Comparison of ENCODE assay signal across 12 cellular contexts in the genomic region with DNA sequence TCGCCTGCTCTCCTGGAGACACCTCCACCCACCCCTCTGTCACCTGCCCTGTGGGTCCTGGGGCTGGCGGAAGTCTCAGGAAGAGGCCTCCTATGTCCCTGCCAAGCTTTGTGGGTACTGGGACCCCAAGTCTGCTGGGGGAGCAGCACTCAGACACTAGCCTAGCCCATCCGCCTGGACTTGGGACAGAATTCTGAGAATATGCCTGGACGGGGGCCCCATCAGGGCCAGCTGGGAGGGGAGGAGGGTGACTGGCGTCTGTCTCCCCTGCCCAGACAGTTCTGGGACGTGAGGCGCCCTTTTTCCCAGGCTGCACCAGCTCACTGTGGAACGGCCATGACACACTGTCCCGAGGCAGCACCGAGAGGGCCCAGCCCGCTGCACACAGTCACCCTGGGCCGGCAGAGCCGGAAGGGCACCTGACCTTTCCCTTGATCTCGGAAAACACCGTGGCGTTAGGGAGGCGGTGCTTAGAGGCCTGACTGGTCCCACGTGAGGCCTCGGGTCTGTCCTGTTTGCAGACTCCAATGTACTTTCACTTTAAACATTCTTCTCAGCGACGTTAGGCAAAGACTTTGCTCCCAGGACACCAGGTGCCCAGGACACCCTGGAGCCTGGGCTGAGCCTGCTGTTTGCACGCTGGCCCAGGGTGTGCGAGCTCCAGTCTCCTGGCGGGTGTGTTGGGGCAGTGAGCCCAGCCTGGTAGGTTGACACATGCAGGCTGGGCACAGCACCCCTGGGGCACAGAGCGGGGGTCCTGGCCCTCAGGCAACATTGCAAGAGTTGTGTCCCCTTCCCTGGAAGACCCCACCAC. TPM values are rescaled to one million over a fixed set of nuclear protein-coding genes. Genes with fewer than 3 reads are reported as not detected.
DNase-seq lines count a peak whose midpoint lies in the region; ATAC-seq and TF ChIP-seq lines count a peak whose summit lies in the region.
"Had no signal": no experiment of that assay in that cellular context is flagged by ENCODE, and none has a peak within 500 bp of the region (broad histone marks: within the 10 kb centered on the region; RNA-seq: fewer than 3 reads in every experiment).

No MANE protein-coding gene starts in this region.

- intact Hi-C loops in PC-9 (cut with micrococcal nuclease; ENCODE audit: unreplicated experiment) (no loop called here), heart right ventricle (cut with DNase I) (no loop called here)

- 73% methylated on average over 25 of the region's 25 CpGs for WGBS in heart right ventricle, 2 donors

- H3K9me2 ChIP-seq in PC-9 (ENCODE audit: insufficient read depth), result no peaks in the 10 kb centered on the region

- H3K36me3 ChIP-seq in PC-9 (ENCODE audit: low read depth) (no peaks in the 10 kb centered on the region), heart right ventricle (peaks cover 0 to 15% (median 0%) of the 10 kb centered on the region in 9 donors), parathyroid adenoma (ENCODE audit: control insufficient read depth, insufficient read depth, low read length) (no peaks in the 10 kb centered on the region)
- H3K36me3 ChIP-seq: HAP-1 had no signal

- ATAC-seq in heart right ventricle, result peak in 5 of 8 donors; percentile 3 to 31 (median 8)
- ATAC-seq: activated CD8-positive, alpha-beta T cell treated with anti-CD3 and anti-CD28 coated beads for 36 hours had no signal

- H3K79me2 ChIP-seq in PC-9 (ENCODE audit: low read depth) (peaks cover 10% of the 10 kb centered on the region; the same call in 1 of the 2 replicates), parathyroid adenoma (no peaks in the 10 kb centered on the region)

- BruUV-seq in PC-9 (replicated peaks; lab: Mats Ljungman, UMichigan), result no TSS peak

- POLR2A ChIA-PET in PC-9 (lab: Charles Lee; ENCODE audit: unreplicated experiment), result interaction anchor here (0.7 kb wide), 2 partner anchors 9 to 18 kb away, joined by 3 to 4 read pairs; no protein-coding TSS in a partner anchor

- no peaks in the 10 kb centered on the region for H3K9me3 ChIP-seq in PC-9 (ENCODE audit: insufficient read depth, low read depth)
- no peaks in the 10 kb centered on the region for H3K9me3 ChIP-seq in heart right ventricle
- no peaks in the 10 kb centered on the region for H3K9me3 ChIP-seq in parathyroid adenoma (ENCODE audit: control insufficient read depth, low read length)
- H3K9me3 ChIP-seq: HAP-1 had no signal

- H2AFZ ChIP-seq in PC-9 (no peak overlapping the region), parathyroid adenoma (peak overlapping the region; percentile 77)

- CTCF ChIA-PET in PC-9 (lab: Charles Lee), result no interaction called here

- H3K4me3 ChIP-seq in PC-9 (no peak overlapping the region), heart right ventricle (no peak overlapping the region), parathyroid adenoma (ENCODE audit: low read depth, low read length) (peak overlapping the region; percentile 44)
- H3K4me3 ChIP-seq: HAP-1, SK-N-MC had no signal

- H3K4me2 ChIP-seq in PC-9, result peak overlapping the region; percentile 42
- peak overlapping the region; percentile 78 for H3K4me2 ChIP-seq in parathyroid adenoma (ENCODE audit: low read length)

- H3K27ac ChIP-seq in PC-9 (0 out of 2 replicates have a peak overlapping the region, but pooled peaks have one; percentile 16), heart right ventricle (no peak overlapping the region), parathyroid adenoma (peak overlapping the region; percentile 63)
- H3K27ac ChIP-seq: SK-N-MC had no signal

- H3K4me1 ChIP-seq in PC-9 (replicated peaks; ENCODE audit: insufficient read depth) (peaks cover 20% of the 10 kb centered on the region), heart right ventricle (peaks cover under 1 to 14% (median 8%) of the 10 kb centered on the region in 9 donors), parathyroid adenoma (peaks cover 9% of the 10 kb centered on the region)
- H3K4me1 ChIP-seq: HAP-1 had no signal

- no peak overlapping the region for H3K9ac ChIP-seq in parathyroid adenoma

- TF ChIP-seq CTCF in PC-9 (conservative IDR thresholded peaks at IDR 0.05) (no peak), heart right ventricle (IDR thresholded peaks at IDR 0.05) (no peak), parathyroid adenoma (IDR thresholded peaks at IDR 0.05) (no peak)

- peaks cover 5% of the 10 kb centered on the region for H4K20me1 ChIP-seq in PC-9 (ENCODE audit: insufficient read depth)

- peaks cover under 1% of the 10 kb centered on the region; the same call in 1 of the 2 replicates for H3K27me3 ChIP-seq in PC-9 (ENCODE audit: insufficient read depth, low read depth)
- H3K27me3 ChIP-seq in heart right ventricle, result peaks cover 5 to 20% (median 16%) of the 10 kb centered on the region in 7 donors
- H3K27me3 ChIP-seq in parathyroid adenoma (ENCODE audit: control insufficient read depth, insufficient read depth, low read length), result no peaks in the 10 kb centered on the region

- peak; percentile 98 for DNase-seq in DMS53 (lab: John Stamatoyannopoulos, UW)
- DNase-seq in PC-9, result peak; percentile 66 to 81
- DNase-seq in heart right ventricle, result no peak
- no peak for DNase-seq in mesenteric fat pad (ENCODE audit: low spot score)
- no peak for DNase-seq in NCI-H1105 treated with DMSO at 0.1 percent for 48 hours (lab: John Stamatoyannopoulos, UW)
- no peak for DNase-seq in NCI-H146 (lab: John Stamatoyannopoulos, UW)
- DNase-seq in NCI-H82 (lab: John Stamatoyannopoulos, UW), result no peak
- DNase-seq: activated CD8-positive, alpha-beta T cell treated with anti-CD3 and anti-CD28 coated beads for 36 hours; NCI-H187 treated with DMSO at 0.1 percent for 48 hours had no signal

- H3F3A ChIP-seq in PC-9 (ENCODE audit: insufficient read depth, low read depth), result peaks cover 9% of the 10 kb centered on the region; the same call in 1 of the 2 replicates

RNA-seq across cellular contexts. Expression of a gene that starts 0.7 kb away (rescaled TPM):
- 0.53 and 1.3 TPM in 2 replicates for total RNA-seq in PC-9 (2021)
- under 1 TPM in 2 of 10 donors, not detected in 8; 0.28 to 0.38 TPM for total RNA-seq in heart right ventricle
- polyA plus RNA-seq in heart right ventricle, result under 1 TPM; 0.06 to 0.66 TPM
- 0.22 TPM for total RNA-seq in mesenteric fat pad

RNA-seq across cellular contexts. Expression of a gene that starts 5.7 kb away (rescaled TPM):
- total RNA-seq in PC-9 (2021) (46.6 and 74.7 TPM in 2 replicates), heart right ventricle (10 to 100 TPM in 1 of 10 donors, 1 to 10 TPM in 9; 6.0 to 10.4 (median 8.7) TPM), mesenteric fat pad (34.7 TPM)
- polyA plus RNA-seq in heart right ventricle, result 10 to 100 TPM in 1 of 2 donors, 1 to 10 TPM in 1; 4.6 to 13.3 TPM

RNA-seq across cellular contexts. Expression of a gene that starts 18.9 kb away (rescaled TPM):
- 59.5 and 61.6 TPM in 2 replicates for total RNA-seq in PC-9 (2021)
- 10 to 100 TPM; 22.0 to 36.6 (median 28.1) TPM for total RNA-seq in heart right ventricle
- 10 to 100 TPM; 17.1 to 24.3 TPM for polyA plus RNA-seq in heart right ventricle
- 54.1 TPM for total RNA-seq in mesenteric fat pad

RNA-seq across cellular contexts. Expression of a gene that starts 19.1 kb away (rescaled TPM):
- total RNA-seq in PC-9 (2021), result 11.5 and 16.9 TPM in 2 replicates
- 1 to 10 TPM; 2.8 to 5.2 (median 3.8) TPM for total RNA-seq in heart right ventricle
- 1 to 10 TPM; 3.6 to 4.9 TPM for polyA plus RNA-seq in heart right ventricle
- 10.1 TPM for total RNA-seq in mesenteric fat pad

Comparison
In these comparisons a context has a peak if more than half of its experiments do, and no peak if none do; other contexts are left out.
1. DNase-seq: peak in DMS53 (single experiment) and PC-9 (2 of 2); none in heart right ventricle (0 of 2), mesenteric fat pad (single experiment), NCI-H1105 treated with DMSO at 0.1 percent for 48 hours (single experiment), NCI-H146 (single experiment) and NCI-H82 (single experiment).
2. H3K27ac ChIP-seq: peak in PC-9 (single experiment) and parathyroid adenoma (single experiment); none in heart right ventricle (0 of 10).